ENCODE assay signal across 1 cellular context in genomic region chr15:41115652-41116115, GRCh38.
TF ChIP-seq lines count a peak whose summit lies in the region.

No MANE protein-coding gene starts in this region.

TF ChIP-seq in HepG2, 621 proteins besides CTCF, POLR2A, EP300 and RAD21 (continued from another document and continues in another):
- TF ChIP-seq ZNF678 (CRISPR knock-in tag; IDR thresholded peaks at IDR 0.05) (no peak), ZNF747 (CRISPR knock-in tag; IDR thresholded peaks at IDR 0.05; ENCODE audit: borderline replicate concordance) (no peak), MEF2D (CRISPR knock-in tag; IDR thresholded peaks at IDR 0.05) (no peak), ZNF660 (CRISPR knock-in tag; IDR thresholded peaks at IDR 0.05; ENCODE audit: borderline replicate concordance, low read depth) (no peak), MZF1 (CRISPR knock-in tag; IDR thresholded peaks at IDR 0.05; ENCODE audit: borderline replicate concordance) (no peak), JDP2 (CRISPR knock-in tag; IDR thresholded peaks at IDR 0.05; ENCODE audit: borderline replicate concordance) (no peak), ZNF138 (CRISPR knock-in tag; IDR thresholded peaks at IDR 0.05; ENCODE audit: low read depth) (no peak), ZNF331 (CRISPR knock-in tag; IDR thresholded peaks at IDR 0.05) (no peak), HBP1 (CRISPR knock-in tag; IDR thresholded peaks at IDR 0.05; ENCODE audit: low read depth) (no peak), RARA (CRISPR knock-in tag; IDR thresholded peaks at IDR 0.05) (no peak), MED1 (CRISPR knock-in tag; IDR thresholded peaks at IDR 0.05) (no peak), NR3C1 (CRISPR knock-in tag; IDR thresholded peaks at IDR 0.05) (no peak), SRSF4 (IDR thresholded peaks at IDR 0.05; ENCODE audit: low read depth, low read length, poor library complexity, severe bottlenecking) (no peak), HDAC6 (IDR thresholded peaks at IDR 0.05; ENCODE audit: low read depth, low read length) (no peak), ATF6 (CRISPR knock-in tag; conservative IDR thresholded peaks at IDR 0.05) (no peak), KMT2B (CRISPR knock-in tag; IDR thresholded peaks at IDR 0.05) (no peak), JUNB (CRISPR knock-in tag; IDR thresholded peaks at IDR 0.05; ENCODE audit: borderline replicate concordance) (no peak), ZNF614 (CRISPR knock-in tag; IDR thresholded peaks at IDR 0.05; ENCODE audit: borderline replicate concordance) (no peak), ZNF777 (CRISPR knock-in tag; IDR thresholded peaks at IDR 0.05) (no peak), ZNF816 (CRISPR knock-in tag; IDR thresholded peaks at IDR 0.05; ENCODE audit: borderline replicate concordance) (no peak), SNAPC2 (CRISPR knock-in tag; IDR thresholded peaks at IDR 0.05) (no peak), MATR3 (CRISPR knock-in tag; IDR thresholded peaks at IDR 0.05) (no peak), PLRG1 (conservative IDR thresholded peaks at IDR 0.05) (no peak), ZNF841 (CRISPR knock-in tag; IDR thresholded peaks at IDR 0.05; ENCODE audit: borderline replicate concordance) (no peak), ZNF17 (CRISPR knock-in tag; IDR thresholded peaks at IDR 0.05) (no peak), TBX3 (IDR thresholded peaks at IDR 0.05; ENCODE audit: borderline replicate concordance) (no peak), ZNF572 (CRISPR knock-in tag; IDR thresholded peaks at IDR 0.05) (no peak), ZNF33A (CRISPR knock-in tag; IDR thresholded peaks at IDR 0.05; ENCODE audit: borderline replicate concordance) (no peak), ZNF550 (CRISPR knock-in tag; IDR thresholded peaks at IDR 0.05; ENCODE audit: borderline replicate concordance) (no peak), SRF (IDR thresholded peaks at IDR 0.05; ENCODE audit: low read depth, low read length) (no peak), ZNF143 (CRISPR knock-in tag; IDR thresholded peaks at IDR 0.05) (no peak), ZFP82 (CRISPR knock-in tag; IDR thresholded peaks at IDR 0.05; ENCODE audit: borderline replicate concordance) (no peak), TOE1 (CRISPR knock-in tag; IDR thresholded peaks at IDR 0.05) (no peak), DPF2 (CRISPR knock-in tag; IDR thresholded peaks at IDR 0.05; ENCODE audit: borderline replicate concordance, low read depth) (no peak), TEAD2 (CRISPR knock-in tag; IDR thresholded peaks at IDR 0.05) (no peak), ARHGAP35 (CRISPR knock-in tag; IDR thresholded peaks at IDR 0.05; ENCODE audit: borderline replicate concordance) (no peak), ZNF10 (CRISPR knock-in tag; IDR thresholded peaks at IDR 0.05; ENCODE audit: borderline replicate concordance, low read depth) (no peak), KDM5B (CRISPR knock-in tag; IDR thresholded peaks at IDR 0.05; ENCODE audit: borderline replicate concordance) (no peak), HMGXB4 (CRISPR knock-in tag; IDR thresholded peaks at IDR 0.05; ENCODE audit: borderline replicate concordance in 1 of 2, low read depth in 1 of 2) (no peak), PRDM10 (CRISPR knock-in tag; IDR thresholded peaks at IDR 0.05; ENCODE audit: low read depth) (no peak), HOXA3 (CRISPR knock-in tag; IDR thresholded peaks at IDR 0.05) (no peak), SSRP1 (CRISPR knock-in tag; IDR thresholded peaks at IDR 0.05) (no peak), RBM22 (optimal IDR thresholded peaks at IDR 0.05; ENCODE audit: low read length) (no peak), CREB1 (IDR thresholded peaks at IDR 0.05) (no peak), CREB1 (CRISPR knock-in tag; IDR thresholded peaks at IDR 0.05) (no peak), TBX2 (CRISPR knock-in tag; IDR thresholded peaks at IDR 0.05; ENCODE audit: borderline replicate concordance) (no peak), RFX3 (CRISPR knock-in tag; IDR thresholded peaks at IDR 0.05) (no peak), ZNF7 (CRISPR knock-in tag; IDR thresholded peaks at IDR 0.05) (no peak), PCBP1 (IDR thresholded peaks at IDR 0.05; ENCODE audit: borderline replicate concordance, low read depth, low read length) (no peak)
- TF ChIP-seq, protein P1, sequence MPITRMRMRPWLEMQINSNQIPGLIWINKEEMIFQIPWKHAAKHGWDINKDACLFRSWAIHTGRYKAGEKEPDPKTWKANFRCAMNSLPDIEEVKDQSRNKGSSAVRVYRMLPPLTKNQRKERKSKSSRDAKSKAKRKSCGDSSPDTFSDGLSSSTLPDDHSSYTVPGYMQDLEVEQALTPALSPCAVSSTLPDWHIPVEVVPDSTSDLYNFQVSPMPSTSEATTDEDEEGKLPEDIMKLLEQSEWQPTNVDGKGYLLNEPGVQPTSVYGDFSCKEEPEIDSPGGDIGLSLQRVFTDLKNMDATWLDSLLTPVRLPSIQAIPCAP (CRISPR knock-in tag; IDR thresholded peaks at IDR 0.05; ENCODE audit: low read depth) = no peak
- TF ChIP-seq, protein P2, sequence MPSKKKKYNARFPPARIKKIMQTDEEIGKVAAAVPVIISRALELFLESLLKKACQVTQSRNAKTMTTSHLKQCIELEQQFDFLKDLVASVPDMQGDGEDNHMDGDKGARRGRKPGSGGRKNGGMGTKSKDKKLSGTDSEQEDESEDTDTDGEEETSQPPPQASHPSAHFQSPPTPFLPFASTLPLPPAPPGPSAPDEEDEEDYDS (CRISPR knock-in tag; IDR thresholded peaks at IDR 0.05) = no peak
- TF ChIP-seq, protein P3, sequence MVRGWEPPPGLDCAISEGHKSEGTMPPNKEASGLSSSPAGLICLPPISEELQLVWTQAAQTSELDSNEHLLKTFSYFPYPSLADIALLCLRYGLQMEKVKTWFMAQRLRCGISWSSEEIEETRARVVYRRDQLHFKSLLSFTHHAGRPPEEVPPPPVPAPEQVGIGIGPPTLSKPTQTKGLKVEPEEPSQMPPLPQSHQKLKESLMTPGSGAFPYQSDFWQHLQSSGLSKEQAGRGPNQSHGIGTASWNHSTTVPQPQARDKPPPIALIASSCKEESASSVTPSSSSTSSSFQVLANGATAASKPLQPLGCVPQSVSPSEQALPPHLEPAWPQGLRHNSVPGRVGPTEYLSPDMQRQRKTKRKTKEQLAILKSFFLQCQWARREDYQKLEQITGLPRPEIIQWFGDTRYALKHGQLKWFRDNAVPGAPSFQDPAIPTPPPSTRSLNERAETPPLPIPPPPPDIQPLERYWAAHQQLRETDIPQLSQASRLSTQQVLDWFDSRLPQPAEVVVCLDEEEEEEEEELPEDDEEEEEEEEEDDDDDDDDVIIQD (CRISPR knock-in tag; IDR thresholded peaks at IDR 0.05; ENCODE audit: low read depth) = no peak
- TF ChIP-seq, protein P4, sequence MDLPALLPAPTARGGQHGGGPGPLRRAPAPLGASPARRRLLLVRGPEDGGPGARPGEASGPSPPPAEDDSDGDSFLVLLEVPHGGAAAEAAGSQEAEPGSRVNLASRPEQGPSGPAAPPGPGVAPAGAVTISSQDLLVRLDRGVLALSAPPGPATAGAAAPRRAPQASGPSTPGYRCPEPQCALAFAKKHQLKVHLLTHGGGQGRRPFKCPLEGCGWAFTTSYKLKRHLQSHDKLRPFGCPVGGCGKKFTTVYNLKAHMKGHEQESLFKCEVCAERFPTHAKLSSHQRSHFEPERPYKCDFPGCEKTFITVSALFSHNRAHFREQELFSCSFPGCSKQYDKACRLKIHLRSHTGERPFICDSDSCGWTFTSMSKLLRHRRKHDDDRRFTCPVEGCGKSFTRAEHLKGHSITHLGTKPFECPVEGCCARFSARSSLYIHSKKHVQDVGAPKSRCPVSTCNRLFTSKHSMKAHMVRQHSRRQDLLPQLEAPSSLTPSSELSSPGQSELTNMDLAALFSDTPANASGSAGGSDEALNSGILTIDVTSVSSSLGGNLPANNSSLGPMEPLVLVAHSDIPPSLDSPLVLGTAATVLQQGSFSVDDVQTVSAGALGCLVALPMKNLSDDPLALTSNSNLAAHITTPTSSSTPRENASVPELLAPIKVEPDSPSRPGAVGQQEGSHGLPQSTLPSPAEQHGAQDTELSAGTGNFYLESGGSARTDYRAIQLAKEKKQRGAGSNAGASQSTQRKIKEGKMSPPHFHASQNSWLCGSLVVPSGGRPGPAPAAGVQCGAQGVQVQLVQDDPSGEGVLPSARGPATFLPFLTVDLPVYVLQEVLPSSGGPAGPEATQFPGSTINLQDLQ (CRISPR knock-in tag; IDR thresholded peaks at IDR 0.05) = no peak
- TF ChIP-seq, protein P5, sequence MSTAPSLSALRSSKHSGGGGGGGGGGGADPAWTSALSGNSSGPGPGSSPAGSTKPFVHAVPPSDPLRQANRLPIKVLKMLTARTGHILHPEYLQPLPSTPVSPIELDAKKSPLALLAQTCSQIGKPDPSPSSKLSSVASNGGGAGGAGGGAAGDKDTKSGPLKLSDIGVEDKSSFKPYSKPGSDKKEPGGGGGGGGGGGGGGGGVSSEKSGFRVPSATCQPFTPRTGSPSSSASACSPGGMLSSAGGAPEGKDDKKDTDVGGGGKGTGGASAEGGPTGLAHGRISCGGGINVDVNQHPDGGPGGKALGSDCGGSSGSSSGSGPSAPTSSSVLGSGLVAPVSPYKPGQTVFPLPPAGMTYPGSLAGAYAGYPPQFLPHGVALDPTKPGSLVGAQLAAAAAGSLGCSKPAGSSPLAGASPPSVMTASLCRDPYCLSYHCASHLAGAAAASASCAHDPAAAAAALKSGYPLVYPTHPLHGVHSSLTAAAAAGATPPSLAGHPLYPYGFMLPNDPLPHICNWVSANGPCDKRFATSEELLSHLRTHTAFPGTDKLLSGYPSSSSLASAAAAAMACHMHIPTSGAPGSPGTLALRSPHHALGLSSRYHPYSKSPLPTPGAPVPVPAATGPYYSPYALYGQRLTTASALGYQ (CRISPR knock-in tag; IDR thresholded peaks at IDR 0.05) = no peak
- TF ChIP-seq, protein P6, sequence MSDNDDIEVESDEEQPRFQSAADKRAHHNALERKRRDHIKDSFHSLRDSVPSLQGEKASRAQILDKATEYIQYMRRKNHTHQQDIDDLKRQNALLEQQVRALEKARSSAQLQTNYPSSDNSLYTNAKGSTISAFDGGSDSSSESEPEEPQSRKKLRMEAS (IDR thresholded peaks at IDR 0.05) = peak; percentile 96
